8 cellular contexts compared by ENCODE assay signal in the genomic region with DNA sequence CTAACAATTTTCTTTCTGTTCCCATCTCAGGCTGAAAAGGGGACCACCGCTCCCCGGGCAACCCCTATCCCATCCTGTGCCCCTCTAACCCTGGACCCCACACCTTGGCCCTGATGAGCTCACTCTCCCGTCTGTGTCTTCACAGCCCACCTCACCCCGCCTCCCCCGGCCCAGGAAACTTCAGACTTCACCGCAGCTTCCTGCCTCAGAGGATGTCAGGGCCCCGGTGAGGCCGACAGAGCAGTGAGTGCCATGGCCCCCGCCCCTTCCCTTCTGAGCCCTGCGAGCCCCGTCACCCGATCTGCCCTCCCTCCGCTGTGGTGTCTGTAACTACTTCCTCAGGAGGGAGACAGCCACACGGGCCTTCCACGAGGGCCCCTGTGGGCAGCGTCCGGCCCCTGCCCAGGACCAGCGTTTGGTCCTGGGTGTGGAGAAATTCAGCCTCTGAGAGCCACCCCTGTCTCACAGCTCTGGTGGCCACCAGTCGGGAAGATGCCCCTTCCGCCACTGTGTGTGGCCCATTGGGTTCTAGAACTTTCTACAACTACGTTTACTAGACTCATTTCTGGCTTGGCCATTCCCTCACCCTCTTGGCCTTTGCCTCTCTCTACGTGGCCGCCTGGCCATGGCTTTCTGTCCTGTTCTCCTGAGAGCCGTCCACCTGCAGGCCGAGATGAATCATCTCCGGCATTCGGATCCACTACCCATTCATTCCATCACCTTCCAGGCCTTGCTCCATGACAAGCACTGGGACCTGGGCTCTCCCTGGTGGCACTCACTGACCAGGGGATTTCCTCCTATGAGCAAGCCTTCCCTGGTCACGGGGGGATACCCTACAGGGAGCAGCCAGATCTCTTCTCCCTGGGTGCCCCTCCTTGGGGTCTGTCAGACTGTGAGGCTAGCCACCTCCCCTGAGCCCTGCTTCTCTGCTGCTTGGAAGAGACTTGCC. TPM values are rescaled to one million over a fixed set of nuclear protein-coding genes. Genes with fewer than 3 reads are reported as not detected.
DNase-seq lines count a peak whose midpoint lies in the region; ATAC-seq and TF ChIP-seq lines count a peak whose summit lies in the region.

No MANE protein-coding gene starts in this region.

- H3K27ac ChIP-seq in DOHH2 (ENCODE audit: low read depth, low read length) (peak overlapping the region; percentile 77), GM23338 (ENCODE audit: low read depth) (no peak overlapping the region)

- no peak overlapping the region for H3K27ac Mint-ChIP-seq in GM23338
- H3K27ac Mint-ChIP-seq in immature natural killer cell: peak overlapping the region; percentile 99 to 100 (median 100)

- H3F3A ChIP-seq in DOHH2 (ENCODE audit: control insufficient read depth, insufficient read depth): peaks cover 12% of the 10 kb centered on the region
- peaks cover 13% of the 10 kb centered on the region for H3F3A ChIP-seq in GM23338 (replicated peaks; ENCODE audit: low read depth)

- DNase-seq in GM23338 (ENCODE audit: low spot score) (peak; percentile 67), NOMO-1 (lab: John Stamatoyannopoulos, UW; ENCODE audit: unreplicated experiment in 2 of 2) (peak; percentile 93), immature natural killer cell (peak; percentile 96 to 97 (median 96)), RKO (ENCODE audit: low spot score) (no peak), NCI-H2196 treated with DMSO at 0.1 percent for 48 hours (lab: John Stamatoyannopoulos, UW; ENCODE audit: unreplicated experiment) (no peak)
- peak; percentile 92 for DNase-seq in activated T-cell treated with anti-CD3 and anti-CD28 coated beads, Interleukin-2, amount 50 U/mL, for 1 hour
- peak; percentile 83 to 94 (median 84) for DNase-seq in stimulated activated CD4-positive, alpha-beta T cell treated with anti-CD3 and anti-CD28 coated beads, TNF-alpha, amount 100 ng/mL, for 24 hours (ENCODE audit: low read depth in 3 of 3)

- H3K4me3 ChIP-seq in DOHH2 (ENCODE audit: low read length) (peak overlapping the region; percentile 62), GM23338 (no peak overlapping the region)

- H3K4me1 Mint-ChIP-seq in GM23338: peaks cover 22% of the 10 kb centered on the region
- peaks cover 80 to 84% of the 10 kb centered on the region in 2 donors for H3K4me1 Mint-ChIP-seq in immature natural killer cell

- peak overlapping the region; percentile 74 for H3K4me2 ChIP-seq in DOHH2 (ENCODE audit: low read length)
- H3K4me2 ChIP-seq in GM23338: 0 out of 2 replicates have a peak overlapping the region, but pooled peaks have one; percentile 57

- peaks cover 5% of the 10 kb centered on the region; the same call in 2 of the 3 replicates for H3K36me3 Mint-ChIP-seq in GM23338 (ENCODE audit: low read depth)
- H3K36me3 Mint-ChIP-seq in immature natural killer cell: peaks cover 5 to 14% (median 7%) of the 10 kb centered on the region in 3 donors

- H3K36me3 ChIP-seq in DOHH2 (ENCODE audit: control insufficient read depth, low read length) (peaks cover 6% of the 10 kb centered on the region; the same call in 1 of the 2 replicates), GM23338 (ENCODE audit: insufficient read depth) (no peaks in the 10 kb centered on the region)

- H3K4me3 Mint-ChIP-seq in GM23338 (no peak overlapping the region; the same call in 2 of the 3 replicates), immature natural killer cell (peak overlapping the region; percentile 86 to 95 (median 92))

- no peak overlapping the region for H2AFZ ChIP-seq in GM23338

- no peaks in the 10 kb centered on the region for H3K9me2 ChIP-seq in DOHH2 (replicated peaks; ENCODE audit: control insufficient read depth, low read length)
- H3K9me2 ChIP-seq in GM23338 (ENCODE audit: insufficient read depth): no peaks in the 10 kb centered on the region

- no peaks in the 10 kb centered on the region for H3K27me3 ChIP-seq in DOHH2 (ENCODE audit: control insufficient read depth, low read length)
- no peaks in the 10 kb centered on the region for H3K27me3 ChIP-seq in GM23338 (ENCODE audit: insufficient read depth)

- H4K20me1 ChIP-seq in DOHH2 (ENCODE audit: control insufficient read depth, insufficient read depth, low read depth, low read length) (no peaks in the 10 kb centered on the region), GM23338 (replicated peaks; ENCODE audit: insufficient read depth) (peaks cover 17% of the 10 kb centered on the region; the same call in 1 of the 2 replicates)

- TF ChIP-seq CTCF in DOHH2 (IDR thresholded peaks at IDR 0.05; ENCODE audit: low read depth, low read length, poor library complexity, severe bottlenecking) (no peak), GM23338 (conservative IDR thresholded peaks at IDR 0.05; ENCODE audit: low read depth in 2 of 2) (no peak)

- H3K9me3 ChIP-seq in DOHH2 (ENCODE audit: control insufficient read depth, insufficient read depth, low read length): no peaks in the 10 kb centered on the region

- H3K9me3 Mint-ChIP-seq in GM23338 (no peaks in the 10 kb centered on the region), immature natural killer cell (no peaks in the 10 kb centered on the region)

- peaks cover 26% of the 10 kb centered on the region for H3K27me3 Mint-ChIP-seq in GM23338 (ENCODE audit: insufficient read depth, low read depth, poor library complexity)
- H3K27me3 Mint-ChIP-seq in immature natural killer cell (ENCODE audit: low read depth in 3 of 3): peaks cover 18 to 48% (median 32%) of the 10 kb centered on the region in 3 donors

- peaks cover 77% of the 10 kb centered on the region for H3K4me1 ChIP-seq in DOHH2 (ENCODE audit: control insufficient read depth, low read length)
- H3K4me1 ChIP-seq in GM23338 (ENCODE audit: insufficient read depth): peaks cover 13% of the 10 kb centered on the region

- ATAC-seq in GM23338: no peak

- H3K79me2 ChIP-seq in DOHH2 (ENCODE audit: control insufficient read depth, low read length) (peaks cover 26% of the 10 kb centered on the region), GM23338 (replicated peaks; ENCODE audit: insufficient read depth) (no peaks in the 10 kb centered on the region; the same call in 1 of the 2 replicates)

TF ChIP-seq in GM23338, 12 proteins besides CTCF, POLR2A, EP300 and RAD21 (continues in another document):
- no peak for TF ChIP-seq ZNF114 (CRISPR knock-in tag; IDR thresholded peaks at IDR 0.05)
- no peak for TF ChIP-seq STAT1 (IDR thresholded peaks at IDR 0.05; ENCODE audit: unreplicated experiment)
- no peak for TF ChIP-seq EZH2 (IDR thresholded peaks at IDR 0.05; ENCODE audit: low read depth, unreplicated experiment)
- TF ChIP-seq JUNB (IDR thresholded peaks at IDR 0.05; ENCODE audit: unreplicated experiment): no peak
- TF ChIP-seq, protein P1, sequence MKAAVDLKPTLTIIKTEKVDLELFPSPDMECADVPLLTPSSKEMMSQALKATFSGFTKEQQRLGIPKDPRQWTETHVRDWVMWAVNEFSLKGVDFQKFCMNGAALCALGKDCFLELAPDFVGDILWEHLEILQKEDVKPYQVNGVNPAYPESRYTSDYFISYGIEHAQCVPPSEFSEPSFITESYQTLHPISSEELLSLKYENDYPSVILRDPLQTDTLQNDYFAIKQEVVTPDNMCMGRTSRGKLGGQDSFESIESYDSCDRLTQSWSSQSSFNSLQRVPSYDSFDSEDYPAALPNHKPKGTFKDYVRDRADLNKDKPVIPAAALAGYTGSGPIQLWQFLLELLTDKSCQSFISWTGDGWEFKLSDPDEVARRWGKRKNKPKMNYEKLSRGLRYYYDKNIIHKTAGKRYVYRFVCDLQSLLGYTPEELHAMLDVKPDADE (IDR thresholded peaks at IDR 0.05): no peak
- TF ChIP-seq ZNF331 (CRISPR knock-in tag; IDR thresholded peaks at IDR 0.05; ENCODE audit: low read depth): no peak
- TF ChIP-seq CREB1 (CRISPR knock-in tag; IDR thresholded peaks at IDR 0.05; ENCODE audit: low read depth): no peak
- TF ChIP-seq EZH2phosphoT487 (IDR thresholded peaks at IDR 0.05; ENCODE audit: unreplicated experiment): no peak
- no peak for TF ChIP-seq POLR2AphosphoS5 (IDR thresholded peaks at IDR 0.05; ENCODE audit: low read depth)

RNA-seq across cellular contexts. Expression of gene RHOF, which starts 3.4 kb away (rescaled TPM):
- total RNA-seq in GM23338 (2014; rRNA removed; shearing (Covaris generic)): 31.9 and 53.4 TPM in 2 replicates
- 8.7 and 10.5 TPM in 2 replicates for polyA plus RNA-seq in GM23338 (2016; fragmentation: Nextera tagmentation; extraction: Ambion mirVana)
- 100 to 1,000 TPM in 2 of 3 donors, 10 to 100 TPM in 1; 97.6 to 183 (median 128) TPM for polyA plus RNA-seq in immature natural killer cell

RNA-seq across cellular contexts. Expression of gene SETD1B, which starts 13.7 kb away (rescaled TPM):
- total RNA-seq in GM23338 (2014; rRNA removed; shearing (Covaris generic)): 8.7 and 8.9 TPM in 2 replicates
- polyA plus RNA-seq in GM23338 (2016; fragmentation: Nextera tagmentation; extraction: Ambion mirVana) (3.1 and 3.4 TPM in 2 replicates), immature natural killer cell (1 to 10 TPM in 1 of 3 donors, under 1 TPM in 1, not detected in 1; 0.56 to 2.3 TPM)

Comparison
In these comparisons a context has a peak if more than half of its experiments do, and no peak if none do; other contexts are left out.
1. DNase-seq: peak in GM23338 (single experiment), NOMO-1 (2 of 2), activated T-cell treated with anti-CD3 and anti-CD28 coated beads, Interleukin-2, amount 50 U/mL, for 1 hour (single experiment), immature natural killer cell (3 of 3) and stimulated activated CD4-positive, alpha-beta T cell treated with anti-CD3 and anti-CD28 coated beads, TNF-alpha, amount 100 ng/mL, for 24 hours (3 of 3); none in RKO (single experiment) and NCI-H2196 treated with DMSO at 0.1 percent for 48 hours (single experiment).